22 cellular contexts compared by ENCODE assay signal in the genomic region with DNA sequence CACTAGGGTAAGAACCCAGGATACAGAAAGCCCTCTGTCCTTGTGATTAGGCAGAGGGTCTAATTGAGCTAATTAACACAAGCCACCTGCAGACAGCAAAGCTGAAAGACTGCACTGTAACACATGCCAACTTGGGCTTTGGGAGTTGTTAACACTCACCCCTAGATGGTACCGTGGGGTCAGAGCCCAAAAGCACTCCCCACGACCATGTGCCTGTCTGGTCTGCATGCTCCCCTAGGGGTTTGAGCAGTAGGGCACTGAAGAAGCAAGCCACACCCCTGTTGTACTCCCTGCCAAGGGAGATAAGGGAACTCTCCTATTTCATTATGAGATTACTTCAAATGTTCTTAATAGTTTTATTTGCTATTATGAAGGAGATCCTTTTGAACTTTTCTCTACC.
DNase-seq lines count a peak whose midpoint lies in the region; ATAC-seq, FAIRE-seq and TF ChIP-seq lines count a peak whose summit lies in the region.
"Had no signal": no experiment of that assay in that cellular context is flagged by ENCODE, and none has a peak within 500 bp of the region (broad histone marks: within the 10 kb centered on the region; RNA-seq: fewer than 3 reads in every experiment).

No MANE protein-coding gene starts in this region.

- H3K27ac ChIP-seq in stomach (no peak overlapping the region), mesenchymal stem cell (ENCODE audit: low read length, poor library complexity, severe bottlenecking) (no peak overlapping the region), uterus (no peak overlapping the region)
- H3K27ac ChIP-seq: HL-60 had no signal

- H2BK15ac ChIP-seq in mesenchymal stem cell (ENCODE audit: low read depth, poor library complexity, severe bottlenecking) = no peak overlapping the region

- FAIRE-seq in bronchial epithelial cell (lab: Jason Lieb, UNC) = peak; percentile 72
- FAIRE-seq: GM12891, H54, HepG2, K562 had no signal

- H3K4me3 ChIP-seq in bronchial epithelial cell (ENCODE audit: low read depth, low read length) (no peak overlapping the region), stomach (no peak overlapping the region), mesenchymal stem cell (ENCODE audit: insufficient read depth in 1 of 2, low read depth in 1 of 2, low read length in 2 of 2) (no peak overlapping the region), uterus (no peak overlapping the region)
- H3K4me3 ChIP-seq: K562 had no signal

- peaks cover 0 to 7% (median 0%) of the 10 kb centered on the region in 4 donors for H3K9me3 ChIP-seq in stomach
- H3K9me3 ChIP-seq in mesenchymal stem cell (ENCODE audit: control insufficient read depth, low read length) = no peaks in the 10 kb centered on the region
- no peaks in the 10 kb centered on the region for H3K9me3 ChIP-seq in uterus

- no peak overlapping the region for H4K91ac ChIP-seq in mesenchymal stem cell (ENCODE audit: low read length)

- TF ChIP-seq EP300 in stomach (IDR thresholded peaks at IDR 0.05) = no peak

- no peak overlapping the region for H2BK120ac ChIP-seq in mesenchymal stem cell (ENCODE audit: low read depth, low read length)

- no peak overlapping the region for H2AFZ ChIP-seq in mesenchymal stem cell (ENCODE audit: low read depth, low read length)

- no peak overlapping the region for H4K8ac ChIP-seq in mesenchymal stem cell (ENCODE audit: low read length)

- ATAC-seq in GM21447 (IDR thresholded peaks at IDR 0.05; ENCODE audit: unreplicated experiment) = no peak
- ATAC-seq: K562, PC-3 had no signal

- H3K27me3 ChIP-seq in bronchial epithelial cell (ENCODE audit: control insufficient read depth, insufficient read depth, low read length) (no peaks in the 10 kb centered on the region), stomach (no peaks in the 10 kb centered on the region), mesenchymal stem cell (ENCODE audit: control insufficient read depth in 1 of 2, insufficient read depth in 1 of 2, low read length in 2 of 2) (no peaks in the 10 kb centered on the region), uterus (no peaks in the 10 kb centered on the region)

- no peak overlapping the region for H2BK12ac ChIP-seq in mesenchymal stem cell (ENCODE audit: low read length in 2 of 2)

- H3K36me3 ChIP-seq in bronchial epithelial cell (ENCODE audit: control insufficient read depth, insufficient read depth, low read length) = no peaks in the 10 kb centered on the region
- no peaks in the 10 kb centered on the region for H3K36me3 ChIP-seq in stomach
- H3K36me3 ChIP-seq in mesenchymal stem cell (ENCODE audit: control insufficient read depth in 1 of 2, insufficient read depth in 2 of 2, low read depth in 1 of 2, low read length in 2 of 2) = no peaks in the 10 kb centered on the region
- no peaks in the 10 kb centered on the region for H3K36me3 ChIP-seq in uterus

- H3K4me1 ChIP-seq in stomach (peaks cover 0 to 18% (median 4%) of the 10 kb centered on the region in 4 donors), mesenchymal stem cell (ENCODE audit: control insufficient read depth, insufficient read depth, low read depth, low read length) (no peaks in the 10 kb centered on the region), uterus (no peaks in the 10 kb centered on the region)

- WGBS in stomach, 5 donors = 14 to 44% (median 26%) methylated on average over 2 of the region's 2 CpGs
- 92% methylated on average over 1 of the region's 2 CpGs for WGBS in mesenchymal stem cell

- H3K23ac ChIP-seq in mesenchymal stem cell (ENCODE audit: low read length in 2 of 2) = no peak overlapping the region

- H3K79me1 ChIP-seq in mesenchymal stem cell (replicated peaks; ENCODE audit: low read length, poor library complexity, severe bottlenecking) = no peaks in the 10 kb centered on the region

- TF ChIP-seq POLR2A in stomach (IDR thresholded peaks at IDR 0.05) = no peak
- no peak for TF ChIP-seq POLR2A in uterus (IDR thresholded peaks at IDR 0.05)

- H3K18ac ChIP-seq in mesenchymal stem cell (ENCODE audit: low read depth in 1 of 2, low read length in 2 of 2) = no peak overlapping the region

- H3K4me2 ChIP-seq in mesenchymal stem cell (ENCODE audit: low read length, poor library complexity, severe bottlenecking) = no peak overlapping the region

- H3K14ac ChIP-seq in mesenchymal stem cell (ENCODE audit: low read length in 2 of 2) = no peak overlapping the region

- H2AK5ac ChIP-seq in mesenchymal stem cell (ENCODE audit: low read length, severe bottlenecking) = no peak overlapping the region

- H2BK5ac ChIP-seq in mesenchymal stem cell (ENCODE audit: low read depth, low read length, poor library complexity, severe bottlenecking) = no peak overlapping the region

- intact Hi-C loops in stomach (cut with DNase I; ENCODE audit: low total_unique reads) = no loop called here
- intact Hi-C loops in uterus (cut with DNase I; ENCODE audit: low total_unique reads) = no loop called here

- H3K9ac ChIP-seq in mesenchymal stem cell (ENCODE audit: low read length) = no peak overlapping the region

- TF ChIP-seq CTCF in bronchial epithelial cell (IDR thresholded peaks at IDR 0.05; ENCODE audit: insufficient read depth, low read length, severe bottlenecking) = no peak
- TF ChIP-seq CTCF in stomach (IDR thresholded peaks at IDR 0.05) = no peak
- no peak for TF ChIP-seq CTCF in uterus (IDR thresholded peaks at IDR 0.05)

- DNase-seq in NCI-H82 (lab: John Stamatoyannopoulos, UW) = peak; percentile 55
- DNase-seq in NCI-H82 treated with DMSO at 0.1 percent for 48 hours (lab: John Stamatoyannopoulos, UW; ENCODE audit: unreplicated experiment) = no peak
- peak; percentile 13 for DNase-seq in OCI-M1 (lab: John Stamatoyannopoulos, UW)
- no peak for DNase-seq in bronchial epithelial cell (ENCODE audit: low read depth)
- peak; percentile 32 for DNase-seq in stomach
- no peak for DNase-seq in mesenchymal stem cell
- DNase-seq in uterus = no peak
- DNase-seq: DND-41, HFFc6, NCI-H1105 treated with DMSO at 0.1 percent for 48 hours, NCI-H2029 treated with DMSO at 0.1 percent for 48 hours, NCI-H2171, NCI-H345, NCI-H774, PC-3, Right ventricle myocardium superior had no signal

- no peak overlapping the region for H3K4ac ChIP-seq in mesenchymal stem cell (ENCODE audit: low read depth in 1 of 2, low read length in 2 of 2)

Comparison
In these comparisons a context has a peak if more than half of its experiments do, and no peak if none do; other contexts are left out.
1. DNase-seq: peak in NCI-H82 (single experiment), OCI-M1 (single experiment) and stomach (single experiment); none in NCI-H82 treated with DMSO at 0.1 percent for 48 hours (single experiment), bronchial epithelial cell (single experiment), mesenchymal stem cell (single experiment) and uterus (0 of 2).